1 cellular context compared by ENCODE assay signal in genomic region chr16:57185446-57185944, GRCh38.
TF ChIP-seq lines count a peak whose summit lies in the region.

No MANE protein-coding gene starts in this region.

TF ChIP-seq in HepG2, 621 proteins besides CTCF, POLR2A, EP300 and RAD21 (continued from another document and continues in another):
- TF ChIP-seq, protein P1, sequence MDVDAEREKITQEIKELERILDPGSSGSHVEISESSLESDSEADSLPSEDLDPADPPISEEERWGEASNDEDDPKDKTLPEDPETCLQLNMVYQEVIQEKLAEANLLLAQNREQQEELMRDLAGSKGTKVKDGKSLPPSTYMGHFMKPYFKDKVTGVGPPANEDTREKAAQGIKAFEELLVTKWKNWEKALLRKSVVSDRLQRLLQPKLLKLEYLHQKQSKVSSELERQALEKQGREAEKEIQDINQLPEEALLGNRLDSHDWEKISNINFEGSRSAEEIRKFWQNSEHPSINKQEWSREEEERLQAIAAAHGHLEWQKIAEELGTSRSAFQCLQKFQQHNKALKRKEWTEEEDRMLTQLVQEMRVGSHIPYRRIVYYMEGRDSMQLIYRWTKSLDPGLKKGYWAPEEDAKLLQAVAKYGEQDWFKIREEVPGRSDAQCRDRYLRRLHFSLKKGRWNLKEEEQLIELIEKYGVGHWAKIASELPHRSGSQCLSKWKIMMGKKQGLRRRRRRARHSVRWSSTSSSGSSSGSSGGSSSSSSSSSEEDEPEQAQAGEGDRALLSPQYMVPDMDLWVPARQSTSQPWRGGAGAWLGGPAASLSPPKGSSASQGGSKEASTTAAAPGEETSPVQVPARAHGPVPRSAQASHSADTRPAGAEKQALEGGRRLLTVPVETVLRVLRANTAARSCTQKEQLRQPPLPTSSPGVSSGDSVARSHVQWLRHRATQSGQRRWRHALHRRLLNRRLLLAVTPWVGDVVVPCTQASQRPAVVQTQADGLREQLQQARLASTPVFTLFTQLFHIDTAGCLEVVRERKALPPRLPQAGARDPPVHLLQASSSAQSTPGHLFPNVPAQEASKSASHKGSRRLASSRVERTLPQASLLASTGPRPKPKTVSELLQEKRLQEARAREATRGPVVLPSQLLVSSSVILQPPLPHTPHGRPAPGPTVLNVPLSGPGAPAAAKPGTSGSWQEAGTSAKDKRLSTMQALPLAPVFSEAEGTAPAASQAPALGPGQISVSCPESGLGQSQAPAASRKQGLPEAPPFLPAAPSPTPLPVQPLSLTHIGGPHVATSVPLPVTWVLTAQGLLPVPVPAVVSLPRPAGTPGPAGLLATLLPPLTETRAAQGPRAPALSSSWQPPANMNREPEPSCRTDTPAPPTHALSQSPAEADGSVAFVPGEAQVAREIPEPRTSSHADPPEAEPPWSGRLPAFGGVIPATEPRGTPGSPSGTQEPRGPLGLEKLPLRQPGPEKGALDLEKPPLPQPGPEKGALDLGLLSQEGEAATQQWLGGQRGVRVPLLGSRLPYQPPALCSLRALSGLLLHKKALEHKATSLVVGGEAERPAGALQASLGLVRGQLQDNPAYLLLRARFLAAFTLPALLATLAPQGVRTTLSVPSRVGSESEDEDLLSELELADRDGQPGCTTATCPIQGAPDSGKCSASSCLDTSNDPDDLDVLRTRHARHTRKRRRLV (CRISPR knock-in tag; IDR thresholded peaks at IDR 0.05): 0 out of 2 replicates have a peak, but pooled peaks have one; percentile 68
- TF ChIP-seq, protein P2, sequence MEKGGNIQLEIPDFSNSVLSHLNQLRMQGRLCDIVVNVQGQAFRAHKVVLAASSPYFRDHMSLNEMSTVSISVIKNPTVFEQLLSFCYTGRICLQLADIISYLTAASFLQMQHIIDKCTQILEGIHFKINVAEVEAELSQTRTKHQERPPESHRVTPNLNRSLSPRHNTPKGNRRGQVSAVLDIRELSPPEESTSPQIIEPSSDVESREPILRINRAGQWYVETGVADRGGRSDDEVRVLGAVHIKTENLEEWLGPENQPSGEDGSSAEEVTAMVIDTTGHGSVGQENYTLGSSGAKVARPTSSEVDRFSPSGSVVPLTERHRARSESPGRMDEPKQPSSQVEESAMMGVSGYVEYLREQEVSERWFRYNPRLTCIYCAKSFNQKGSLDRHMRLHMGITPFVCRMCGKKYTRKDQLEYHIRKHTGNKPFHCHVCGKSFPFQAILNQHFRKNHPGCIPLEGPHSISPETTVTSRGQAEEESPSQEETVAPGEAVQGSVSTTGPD (CRISPR knock-in tag; IDR thresholded peaks at IDR 0.05): peak; percentile 64; the same call in 1 of the 2 replicates
- TF ChIP-seq ZNF282 (IDR thresholded peaks at IDR 0.05; ENCODE audit: partially characterized antibody): no peak
- no peak for TF ChIP-seq ZNF143 (CRISPR knock-in tag; IDR thresholded peaks at IDR 0.05)
- no peak for TF ChIP-seq KDM3A (CRISPR knock-in tag; IDR thresholded peaks at IDR 0.05; ENCODE audit: low read depth)
- no peak for TF ChIP-seq SIX1 (CRISPR knock-in tag; IDR thresholded peaks at IDR 0.05; ENCODE audit: borderline replicate concordance)
- TF ChIP-seq ZNF788 (CRISPR knock-in tag; IDR thresholded peaks at IDR 0.05; ENCODE audit: borderline replicate concordance): no peak
- no peak for TF ChIP-seq ZNF180 (CRISPR knock-in tag; IDR thresholded peaks at IDR 0.05; ENCODE audit: borderline replicate concordance, low read depth)
- no peak for TF ChIP-seq ZMYM3 (CRISPR knock-in tag; IDR thresholded peaks at IDR 0.05)
- peak; percentile 45 for TF ChIP-seq DBP (CRISPR knock-in tag; IDR thresholded peaks at IDR 0.05; ENCODE audit: not compliant biosample characterization)
- TF ChIP-seq, protein P3, sequence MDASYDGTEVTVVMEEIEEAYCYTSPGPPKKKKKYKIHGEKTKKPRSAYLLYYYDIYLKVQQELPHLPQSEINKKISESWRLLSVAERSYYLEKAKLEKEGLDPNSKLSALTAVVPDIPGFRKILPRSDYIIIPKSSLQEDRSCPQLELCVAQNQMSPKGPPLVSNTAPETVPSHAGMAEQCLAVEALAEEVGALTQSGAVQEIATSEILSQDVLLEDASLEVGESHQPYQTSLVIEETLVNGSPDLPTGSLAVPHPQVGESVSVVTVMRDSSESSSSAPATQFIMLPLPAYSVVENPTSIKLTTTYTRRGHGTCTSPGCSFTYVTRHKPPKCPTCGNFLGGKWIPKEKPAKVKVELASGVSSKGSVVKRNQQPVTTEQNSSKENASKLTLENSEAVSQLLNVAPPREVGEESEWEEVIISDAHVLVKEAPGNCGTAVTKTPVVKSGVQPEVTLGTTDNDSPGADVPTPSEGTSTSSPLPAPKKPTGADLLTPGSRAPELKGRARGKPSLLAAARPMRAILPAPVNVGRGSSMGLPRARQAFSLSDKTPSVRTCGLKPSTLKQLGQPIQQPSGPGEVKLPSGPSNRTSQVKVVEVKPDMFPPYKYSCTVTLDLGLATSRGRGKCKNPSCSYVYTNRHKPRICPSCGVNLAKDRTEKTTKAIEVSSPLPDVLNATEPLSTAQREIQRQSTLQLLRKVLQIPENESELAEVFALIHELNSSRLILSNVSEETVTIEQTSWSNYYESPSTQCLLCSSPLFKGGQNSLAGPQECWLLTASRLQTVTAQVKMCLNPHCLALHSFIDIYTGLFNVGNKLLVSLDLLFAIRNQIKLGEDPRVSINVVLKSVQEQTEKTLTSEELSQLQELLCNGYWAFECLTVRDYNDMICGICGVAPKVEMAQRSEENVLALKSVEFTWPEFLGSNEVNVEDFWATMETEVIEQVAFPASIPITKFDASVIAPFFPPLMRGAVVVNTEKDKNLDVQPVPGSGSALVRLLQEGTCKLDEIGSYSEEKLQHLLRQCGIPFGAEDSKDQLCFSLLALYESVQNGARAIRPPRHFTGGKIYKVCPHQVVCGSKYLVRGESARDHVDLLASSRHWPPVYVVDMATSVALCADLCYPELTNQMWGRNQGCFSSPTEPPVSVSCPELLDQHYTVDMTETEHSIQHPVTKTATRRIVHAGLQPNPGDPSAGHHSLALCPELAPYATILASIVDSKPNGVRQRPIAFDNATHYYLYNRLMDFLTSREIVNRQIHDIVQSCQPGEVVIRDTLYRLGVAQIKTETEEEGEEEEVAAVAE (CRISPR knock-in tag; IDR thresholded peaks at IDR 0.05; ENCODE audit: borderline replicate concordance): no peak
- TF ChIP-seq ZNF709 (CRISPR knock-in tag; IDR thresholded peaks at IDR 0.05): peak; percentile 88; the same call in 1 of the 2 replicates
- TF ChIP-seq KLF15 (CRISPR knock-in tag; IDR thresholded peaks at IDR 0.05; ENCODE audit: borderline replicate concordance): 0 out of 2 replicates have a peak, but pooled peaks have one; percentile 33
- peak; percentile 81 for TF ChIP-seq PHF8 (CRISPR knock-in tag; IDR thresholded peaks at IDR 0.05)
- no peak for TF ChIP-seq PAF1 (CRISPR knock-in tag; IDR thresholded peaks at IDR 0.05)
- TF ChIP-seq ASH2L (IDR thresholded peaks at IDR 0.05; ENCODE audit: insufficient read length, low read depth, low read length): peak; percentile 96
- no peak for TF ChIP-seq ZNF382 (CRISPR knock-in tag; IDR thresholded peaks at IDR 0.05; ENCODE audit: borderline replicate concordance)
- no peak for TF ChIP-seq REST (IDR thresholded peaks at IDR 0.05; ENCODE audit: borderline replicate concordance in 1 of 2, low read depth in 1 of 2, low read length in 2 of 2)
- no peak for TF ChIP-seq NFRKB (IDR thresholded peaks at IDR 0.05)
- no peak for TF ChIP-seq ZEB1 (IDR thresholded peaks at IDR 0.05; ENCODE audit: insufficient replicate concordance, low read depth)
- no peak for TF ChIP-seq CREB1 (IDR thresholded peaks at IDR 0.05)
- no peak for TF ChIP-seq CREB1 (CRISPR knock-in tag; IDR thresholded peaks at IDR 0.05)
- TF ChIP-seq ZNF720 (CRISPR knock-in tag; IDR thresholded peaks at IDR 0.05): no peak
- TF ChIP-seq WIZ (CRISPR knock-in tag; IDR thresholded peaks at IDR 0.05): no peak; the same call in 1 of the 2 replicates
- TF ChIP-seq, protein P4, sequence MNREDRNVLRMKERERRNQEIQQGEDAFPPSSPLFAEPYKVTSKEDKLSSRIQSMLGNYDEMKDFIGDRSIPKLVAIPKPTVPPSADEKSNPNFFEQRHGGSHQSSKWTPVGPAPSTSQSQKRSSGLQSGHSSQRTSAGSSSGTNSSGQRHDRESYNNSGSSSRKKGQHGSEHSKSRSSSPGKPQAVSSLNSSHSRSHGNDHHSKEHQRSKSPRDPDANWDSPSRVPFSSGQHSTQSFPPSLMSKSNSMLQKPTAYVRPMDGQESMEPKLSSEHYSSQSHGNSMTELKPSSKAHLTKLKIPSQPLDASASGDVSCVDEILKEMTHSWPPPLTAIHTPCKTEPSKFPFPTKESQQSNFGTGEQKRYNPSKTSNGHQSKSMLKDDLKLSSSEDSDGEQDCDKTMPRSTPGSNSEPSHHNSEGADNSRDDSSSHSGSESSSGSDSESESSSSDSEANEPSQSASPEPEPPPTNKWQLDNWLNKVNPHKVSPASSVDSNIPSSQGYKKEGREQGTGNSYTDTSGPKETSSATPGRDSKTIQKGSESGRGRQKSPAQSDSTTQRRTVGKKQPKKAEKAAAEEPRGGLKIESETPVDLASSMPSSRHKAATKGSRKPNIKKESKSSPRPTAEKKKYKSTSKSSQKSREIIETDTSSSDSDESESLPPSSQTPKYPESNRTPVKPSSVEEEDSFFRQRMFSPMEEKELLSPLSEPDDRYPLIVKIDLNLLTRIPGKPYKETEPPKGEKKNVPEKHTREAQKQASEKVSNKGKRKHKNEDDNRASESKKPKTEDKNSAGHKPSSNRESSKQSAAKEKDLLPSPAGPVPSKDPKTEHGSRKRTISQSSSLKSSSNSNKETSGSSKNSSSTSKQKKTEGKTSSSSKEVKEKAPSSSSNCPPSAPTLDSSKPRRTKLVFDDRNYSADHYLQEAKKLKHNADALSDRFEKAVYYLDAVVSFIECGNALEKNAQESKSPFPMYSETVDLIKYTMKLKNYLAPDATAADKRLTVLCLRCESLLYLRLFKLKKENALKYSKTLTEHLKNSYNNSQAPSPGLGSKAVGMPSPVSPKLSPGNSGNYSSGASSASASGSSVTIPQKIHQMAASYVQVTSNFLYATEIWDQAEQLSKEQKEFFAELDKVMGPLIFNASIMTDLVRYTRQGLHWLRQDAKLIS (CRISPR knock-in tag; IDR thresholded peaks at IDR 0.05): 0 out of 2 replicates have a peak, but pooled peaks have one; percentile 44
- no peak for TF ChIP-seq ZNF570 (CRISPR knock-in tag; IDR thresholded peaks at IDR 0.05; ENCODE audit: borderline replicate concordance)
- no peak for TF ChIP-seq HOXA7 (CRISPR knock-in tag; IDR thresholded peaks at IDR 0.05)
- no peak for TF ChIP-seq ZNF510 (CRISPR knock-in tag; IDR thresholded peaks at IDR 0.05; ENCODE audit: low read depth)
- TF ChIP-seq MTERF4 (CRISPR knock-in tag; IDR thresholded peaks at IDR 0.05): peak; percentile 74; the same call in 1 of the 2 replicates
- no peak for TF ChIP-seq SRSF1 (optimal IDR thresholded peaks at IDR 0.05; ENCODE audit: low read depth, low read length)
- peak; percentile 73; the same call in 1 of the 2 replicates for TF ChIP-seq ATF7-NPFF (CRISPR knock-in tag; IDR thresholded peaks at IDR 0.05; ENCODE audit: low read depth)
- no peak for TF ChIP-seq ZSCAN22 (CRISPR knock-in tag; IDR thresholded peaks at IDR 0.05)
- TF ChIP-seq, protein P5, sequence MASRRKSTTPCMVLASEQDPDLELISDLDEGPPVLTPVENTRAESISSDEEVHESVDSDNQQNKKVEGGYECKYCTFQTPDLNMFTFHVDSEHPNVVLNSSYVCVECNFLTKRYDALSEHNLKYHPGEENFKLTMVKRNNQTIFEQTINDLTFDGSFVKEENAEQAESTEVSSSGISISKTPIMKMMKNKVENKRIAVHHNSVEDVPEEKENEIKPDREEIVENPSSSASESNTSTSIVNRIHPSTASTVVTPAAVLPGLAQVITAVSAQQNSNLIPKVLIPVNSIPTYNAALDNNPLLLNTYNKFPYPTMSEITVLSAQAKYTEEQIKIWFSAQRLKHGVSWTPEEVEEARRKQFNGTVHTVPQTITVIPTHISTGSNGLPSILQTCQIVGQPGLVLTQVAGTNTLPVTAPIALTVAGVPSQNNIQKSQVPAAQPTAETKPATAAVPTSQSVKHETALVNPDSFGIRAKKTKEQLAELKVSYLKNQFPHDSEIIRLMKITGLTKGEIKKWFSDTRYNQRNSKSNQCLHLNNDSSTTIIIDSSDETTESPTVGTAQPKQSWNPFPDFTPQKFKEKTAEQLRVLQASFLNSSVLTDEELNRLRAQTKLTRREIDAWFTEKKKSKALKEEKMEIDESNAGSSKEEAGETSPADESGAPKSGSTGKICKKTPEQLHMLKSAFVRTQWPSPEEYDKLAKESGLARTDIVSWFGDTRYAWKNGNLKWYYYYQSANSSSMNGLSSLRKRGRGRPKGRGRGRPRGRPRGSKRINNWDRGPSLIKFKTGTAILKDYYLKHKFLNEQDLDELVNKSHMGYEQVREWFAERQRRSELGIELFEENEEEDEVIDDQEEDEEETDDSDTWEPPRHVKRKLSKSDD (CRISPR knock-in tag; IDR thresholded peaks at IDR 0.05; ENCODE audit: low read depth): no peak
- peak; percentile 76; the same call in 1 of the 2 replicates for TF ChIP-seq ZNF546 (CRISPR knock-in tag; conservative IDR thresholded peaks at IDR 0.05)
- TF ChIP-seq ZNF292 (CRISPR knock-in tag; IDR thresholded peaks at IDR 0.05; ENCODE audit: borderline replicate concordance, low read depth): no peak
- peak; percentile 92 for TF ChIP-seq ZFY (CRISPR knock-in tag; IDR thresholded peaks at IDR 0.05)
